In genomic region chr5:21164425-21164824, GRCh38 we compare ENCODE assay signal across 24 cellular contexts.
"Had no signal": no experiment of that assay in that cellular context is flagged by ENCODE, and none has a peak within 500 bp of the region (broad histone marks: within the 10 kb centered on the region; RNA-seq: fewer than 3 reads in every experiment).

No MANE protein-coding gene starts in this region.

- H3K4me3 ChIP-seq: esophagus muscularis mucosa, lower lobe of right lung, ovary, psoas muscle, sigmoid colon, stomach, thyroid gland had no signal

- H3K4me1 ChIP-seq: esophagus muscularis mucosa, lower lobe of right lung, psoas muscle, sigmoid colon, stomach, thyroid gland had no signal

- H3K9me3 ChIP-seq: esophagus muscularis mucosa, lower lobe of right lung, ovary, psoas muscle, sigmoid colon, stomach, thyroid gland had no signal

- H3K36me3 ChIP-seq: esophagus muscularis mucosa, lower lobe of right lung, ovary, sigmoid colon, stomach, thyroid gland had no signal

- DNase-seq: effector CD8-positive, alpha-beta T cell; hypothalamus; immature natural killer cell; islet precursor cell; left ventricle myocardium superior; lower lobe of right lung; natural killer cell; occipital lobe; ovary; posterior cingulate gyrus; psoas muscle; right cardiac atrium; sigmoid colon; stimulated activated CD4-positive, alpha-beta T cell treated with anti-CD3 and anti-CD28 coated beads, Interleukin-2, amount 100 ng/mL, for 24 hours; stimulated activated CD4-positive, alpha-beta T cell treated with anti-CD3 and anti-CD28 coated beads, Interleukin-4, amount 100 ng/mL, for 24 hours; stimulated activated naive CD4-positive, alpha-beta T cell treated with Interleukin-2 at 50 U/mL for 16 hours; stomach; thyroid gland; trophoblast cell had no signal

- ATAC-seq: left ventricle myocardium superior; lower lobe of right lung; natural killer cell; psoas muscle; right cardiac atrium; stimulated activated effector memory CD8-positive, alpha-beta T cell treated with anti-CD3 and anti-CD28 coated beads, Interleukin-12 subunit alpha, Interleukin-12 subunit beta, amount 100 ng/mL, for 72 hours had no signal

- FAIRE-seq: colon, endothelial cell of umbilical vein, frontal cortex had no signal

- H3K27me3 ChIP-seq: esophagus muscularis mucosa, ovary, sigmoid colon, stomach, thyroid gland had no signal

- H3K27ac ChIP-seq: esophagus muscularis mucosa, lower lobe of right lung, ovary, psoas muscle, sigmoid colon, stomach, thyroid gland had no signal
